ENCODE assay signal across 13 cellular contexts in the genomic region with DNA sequence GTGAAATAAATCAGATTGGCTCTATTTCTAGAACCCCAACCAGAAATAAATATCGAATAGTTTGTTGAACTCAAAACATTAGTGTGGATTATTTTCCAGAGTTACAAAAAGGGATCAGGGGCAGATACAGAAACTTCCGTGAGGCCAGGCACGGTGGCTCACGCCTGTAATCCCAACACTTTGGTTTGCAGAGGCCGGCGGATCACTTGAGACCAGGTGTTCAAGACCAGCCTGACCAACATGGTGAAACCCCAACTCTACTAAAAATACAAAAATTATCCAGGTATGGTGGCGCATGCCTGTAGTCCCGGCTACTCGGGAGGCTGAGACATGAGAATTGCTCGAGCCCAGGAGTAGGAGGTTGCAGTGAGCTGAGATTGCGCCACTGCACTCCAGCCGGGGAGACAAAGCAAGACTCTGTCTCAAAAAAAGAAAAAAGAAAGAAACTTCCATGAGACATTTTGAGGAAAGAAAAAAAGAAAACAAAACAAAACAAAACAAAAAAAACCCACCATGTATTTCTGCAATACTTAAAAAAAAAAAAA. TPM values are rescaled to one million over a fixed set of nuclear protein-coding genes. Genes with fewer than 3 reads are reported as not detected.
A peak's percentile ranks its signal among the peaks of the same experiment; 100 is the strongest.
DNase-seq lines count a peak whose midpoint lies in the region; ATAC-seq and TF ChIP-seq lines count a peak whose summit lies in the region.
"Had no signal": no experiment of that assay in that cellular context is flagged by ENCODE, and none has a peak within 500 bp of the region (broad histone marks: within the 10 kb centered on the region; RNA-seq: fewer than 3 reads in every experiment).

No MANE protein-coding gene starts in this region.

- no peak overlapping the region for H3K27ac Mint-ChIP-seq in activated naive CD8-positive, alpha-beta T cell treated with anti-CD3 and anti-CD28 coated beads, Interleukin-2, amount 50 U/mL, for 24 hours
- peak overlapping the region in 5 of 10 donors; percentile 11 to 88 (median 43) for H3K27ac Mint-ChIP-seq in naive thymus-derived CD8-positive, alpha-beta T cell

- H2AFZ ChIP-seq in HCT116 (ENCODE audit: low read depth, low read length, poor library complexity, severe bottlenecking): no peak overlapping the region

- H3K4me2 ChIP-seq in BLaER1: peak overlapping the region; percentile 92
- no peak overlapping the region for H3K4me2 ChIP-seq in HCT116 (ENCODE audit: low read length)

- intact Hi-C loops in HCT116 (cut with micrococcal nuclease): no loop called here

- POLR2A ChIA-PET in HCT116 (lab: Charles Lee): no interaction called here
- POLR2A ChIA-PET in naive thymus-derived CD8-positive, alpha-beta T cell (lab: Charles Lee): no interaction called here

- no peak overlapping the region for H3K27ac ChIP-seq in BLaER1
- no peak overlapping the region for H3K27ac ChIP-seq in HCT116 (ENCODE audit: low read depth, low read length)
- H3K27ac ChIP-seq: SJSA1 had no signal

- RAD21 ChIA-PET in HCT116 (lab: Charles Lee; ENCODE audit: low non-redundant PET in 1 of 2, low total read pairs in 2 of 2, uncharacterized antibody in 2 of 2, unreplicated experiment in 2 of 2): no interaction called here

- H3K4me1 Mint-ChIP-seq in activated naive CD8-positive, alpha-beta T cell treated with anti-CD3 and anti-CD28 coated beads, Interleukin-2, amount 50 U/mL, for 24 hours: peaks cover 28% of the 10 kb centered on the region
- H3K4me1 Mint-ChIP-seq in naive thymus-derived CD8-positive, alpha-beta T cell: peaks cover 13 to 51% (median 28%) of the 10 kb centered on the region in 4 donors

- H4K20me1 ChIP-seq in BLaER1 (peaks cover 17% of the 10 kb centered on the region), HCT116 (ENCODE audit: insufficient read depth) (no peaks in the 10 kb centered on the region)

- no peak for TF ChIP-seq CTCF in HCT116 (IDR thresholded peaks at IDR 0.05 in 2 of 3, conservative IDR thresholded peaks at IDR 0.05 in 1 of 3; ENCODE audit: borderline replicate concordance in 1 of 3, insufficient read depth in 1 of 3, low read depth in 2 of 3, low read length in 2 of 3)

- TF ChIP-seq RAD21 in HCT116 (IDR thresholded peaks at IDR 0.05; ENCODE audit: low read depth): no peak

- DNase-seq in HCT116 (ENCODE audit: low read depth, low spot score) (no peak), cerebellar cortex (ENCODE audit: low spot score) (no peak), SKM-1 (lab: John Stamatoyannopoulos, UW; ENCODE audit: unreplicated experiment) (no peak)
- DNase-seq in activated naive CD8-positive, alpha-beta T cell treated with anti-CD3 and anti-CD28 coated beads, Interleukin-2, amount 50 U/mL, for 24 hours: no peak
- no peak for DNase-seq in naive thymus-derived CD8-positive, alpha-beta T cell
- DNase-seq: COR-L47; MV-4-11; NCI-H526 treated with DMSO at 0.1 percent for 48 hours; stimulated activated CD4-positive, alpha-beta T cell treated with anti-CD3 and anti-CD28 coated beads, Interleukin-2, amount 100 ng/mL, for 48 hours had no signal

- H3K4me1 ChIP-seq in BLaER1: peaks cover 20% of the 10 kb centered on the region
- H3K4me1 ChIP-seq in HCT116 (ENCODE audit: control insufficient read depth in 1 of 2, insufficient read depth in 2 of 2, low read length in 2 of 2): peaks cover 13 to 26% of the 10 kb centered on the region in 2 experiments; a peak in 3 of 4 replicates

- H3K4me3 ChIP-seq in BLaER1 (no peak overlapping the region), HCT116 (replicated peaks in 1 of 2; ENCODE audit: low read depth in 1 of 2, low read length in 2 of 2) (no peak overlapping the region)
- H3K4me3 ChIP-seq: SJSA1 had no signal

- peaks cover 3% of the 10 kb centered on the region for H3K27me3 Mint-ChIP-seq in activated naive CD8-positive, alpha-beta T cell treated with anti-CD3 and anti-CD28 coated beads, Interleukin-2, amount 50 U/mL, for 24 hours
- peaks cover 0 to 2% (median 0%) of the 10 kb centered on the region in 5 donors for H3K27me3 Mint-ChIP-seq in naive thymus-derived CD8-positive, alpha-beta T cell

- TSS peak; percentile 61 for BruUV-seq in HCT116 (replicated peaks; lab: Mats Ljungman, UMichigan)

- CTCF ChIA-PET in HCT116 (lab: Charles Lee): no interaction called here

- H3K36me3 ChIP-seq in BLaER1 (peaks cover 49% of the 10 kb centered on the region), HCT116 (ENCODE audit: control insufficient read depth in 1 of 2, insufficient read depth in 2 of 2, low read length in 2 of 2) (peaks cover 12 to 31% of the 10 kb centered on the region in 2 experiments)

- H3K27me3 ChIP-seq in BLaER1 (no peaks in the 10 kb centered on the region), HCT116 (ENCODE audit: insufficient read depth, low read length) (no peaks in the 10 kb centered on the region)
- H3K27me3 ChIP-seq: SJSA1 had no signal

- H3K36me3 Mint-ChIP-seq in activated naive CD8-positive, alpha-beta T cell treated with anti-CD3 and anti-CD28 coated beads, Interleukin-2, amount 50 U/mL, for 24 hours (ENCODE audit: low read depth): peaks cover 38% of the 10 kb centered on the region
- peaks cover 4 to 43% (median 22%) of the 10 kb centered on the region in 3 donors for H3K36me3 Mint-ChIP-seq in naive thymus-derived CD8-positive, alpha-beta T cell

- no peak for ATAC-seq in HCT116
- ATAC-seq in activated naive CD8-positive, alpha-beta T cell treated with anti-CD3 and anti-CD28 coated beads, Interleukin-2, amount 50 U/mL, for 24 hours: no peak
- ATAC-seq in naive thymus-derived CD8-positive, alpha-beta T cell: no peak
- ATAC-seq in GM21619 (IDR thresholded peaks at IDR 0.05; ENCODE audit: unreplicated experiment): no peak
- no peak for ATAC-seq in GM21576 (IDR thresholded peaks at IDR 0.05; ENCODE audit: unreplicated experiment)

- no peak overlapping the region for H3K9ac ChIP-seq in BLaER1
- no peak overlapping the region for H3K9ac ChIP-seq in HCT116 (ENCODE audit: low read length)

- H3K4me3 Mint-ChIP-seq in activated naive CD8-positive, alpha-beta T cell treated with anti-CD3 and anti-CD28 coated beads, Interleukin-2, amount 50 U/mL, for 24 hours: peak overlapping the region; percentile 94
- H3K4me3 Mint-ChIP-seq in naive thymus-derived CD8-positive, alpha-beta T cell: peak overlapping the region; percentile 65 to 97 (median 94)

- no peaks in the 10 kb centered on the region for H3K9me3 Mint-ChIP-seq in activated naive CD8-positive, alpha-beta T cell treated with anti-CD3 and anti-CD28 coated beads, Interleukin-2, amount 50 U/mL, for 24 hours
- no peaks in the 10 kb centered on the region for H3K9me3 Mint-ChIP-seq in naive thymus-derived CD8-positive, alpha-beta T cell

- no peak for TF ChIP-seq POLR2A in HCT116 (IDR thresholded peaks at IDR 0.05; ENCODE audit: borderline replicate concordance, extremely low read depth, insufficient read depth, insufficient read length)

- H3K9me3 ChIP-seq in BLaER1 (peaks cover 28% of the 10 kb centered on the region), HCT116 (ENCODE audit: control insufficient read depth in 1 of 2, insufficient read depth in 1 of 2, low read depth in 1 of 2, low read length in 2 of 2) (no peaks in the 10 kb centered on the region)
- H3K9me3 ChIP-seq: SJSA1 had no signal

- H3K79me2 ChIP-seq in HCT116 (ENCODE audit: insufficient read depth, low read length): peaks cover 31% of the 10 kb centered on the region

- H3K9me2 ChIP-seq in HCT116 (ENCODE audit: insufficient read depth): no peaks in the 10 kb centered on the region

TF ChIP-seq in HCT116, 20 proteins besides CTCF, POLR2A, EP300 and RAD21 (continues in another document):
- TF ChIP-seq CEBPB (IDR thresholded peaks at IDR 0.05; ENCODE audit: low read depth): no peak
- TF ChIP-seq SP1 (IDR thresholded peaks at IDR 0.05; ENCODE audit: low read depth): no peak
- no peak for TF ChIP-seq POLR2AphosphoS5 (IDR thresholded peaks at IDR 0.05; ENCODE audit: low read depth, low read length)
- no peak for TF ChIP-seq TCF7L2 (IDR thresholded peaks at IDR 0.05; ENCODE audit: borderline replicate concordance, extremely low read depth, insufficient read depth, insufficient read length)
- TF ChIP-seq, protein P1, sequence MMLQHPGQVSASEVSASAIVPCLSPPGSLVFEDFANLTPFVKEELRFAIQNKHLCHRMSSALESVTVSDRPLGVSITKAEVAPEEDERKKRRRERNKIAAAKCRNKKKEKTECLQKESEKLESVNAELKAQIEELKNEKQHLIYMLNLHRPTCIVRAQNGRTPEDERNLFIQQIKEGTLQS (IDR thresholded peaks at IDR 0.05): no peak
- no peak for TF ChIP-seq ZFX (IDR thresholded peaks at IDR 0.05)
- no peak for TF ChIP-seq ELF1 (IDR thresholded peaks at IDR 0.05; ENCODE audit: borderline replicate concordance, low read depth)
- TF ChIP-seq JUND (IDR thresholded peaks at IDR 0.05): no peak
- no peak for TF ChIP-seq SRF (IDR thresholded peaks at IDR 0.05; ENCODE audit: low read depth)
- no peak for TF ChIP-seq SIN3A (IDR thresholded peaks at IDR 0.05; ENCODE audit: low read depth)
- no peak for TF ChIP-seq ZNF274 (IDR thresholded peaks at IDR 0.05; ENCODE audit: low read depth, low read length)
- TF ChIP-seq EZH2 (IDR thresholded peaks at IDR 0.05): no peak
- TF ChIP-seq, protein P2, sequence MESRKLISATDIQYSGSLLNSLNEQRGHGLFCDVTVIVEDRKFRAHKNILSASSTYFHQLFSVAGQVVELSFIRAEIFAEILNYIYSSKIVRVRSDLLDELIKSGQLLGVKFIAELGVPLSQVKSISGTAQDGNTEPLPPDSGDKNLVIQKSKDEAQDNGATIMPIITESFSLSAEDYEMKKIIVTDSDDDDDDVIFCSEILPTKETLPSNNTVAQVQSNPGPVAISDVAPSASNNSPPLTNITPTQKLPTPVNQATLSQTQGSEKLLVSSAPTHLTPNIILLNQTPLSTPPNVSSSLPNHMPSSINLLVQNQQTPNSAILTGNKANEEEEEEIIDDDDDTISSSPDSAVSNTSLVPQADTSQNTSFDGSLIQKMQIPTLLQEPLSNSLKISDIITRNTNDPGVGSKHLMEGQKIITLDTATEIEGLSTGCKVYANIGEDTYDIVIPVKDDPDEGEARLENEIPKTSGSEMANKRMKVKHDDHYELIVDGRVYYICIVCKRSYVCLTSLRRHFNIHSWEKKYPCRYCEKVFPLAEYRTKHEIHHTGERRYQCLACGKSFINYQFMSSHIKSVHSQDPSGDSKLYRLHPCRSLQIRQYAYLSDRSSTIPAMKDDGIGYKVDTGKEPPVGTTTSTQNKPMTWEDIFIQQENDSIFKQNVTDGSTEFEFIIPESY (IDR thresholded peaks at IDR 0.05; ENCODE audit: extremely low read depth, insufficient replicate concordance, low read length): no peak
- TF ChIP-seq, protein P3, sequence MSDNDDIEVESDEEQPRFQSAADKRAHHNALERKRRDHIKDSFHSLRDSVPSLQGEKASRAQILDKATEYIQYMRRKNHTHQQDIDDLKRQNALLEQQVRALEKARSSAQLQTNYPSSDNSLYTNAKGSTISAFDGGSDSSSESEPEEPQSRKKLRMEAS (IDR thresholded peaks at IDR 0.05): no peak
- TF ChIP-seq EGR1 (IDR thresholded peaks at IDR 0.05; ENCODE audit: low read depth): no peak
- no peak for TF ChIP-seq FOSL1 (IDR thresholded peaks at IDR 0.05; ENCODE audit: low read depth)

RNA-seq across cellular contexts. Expression of a gene that starts 2.1 kb away (rescaled TPM):
- 45.5 TPM for total RNA-seq in HCT116 (2021; ENCODE audit: unreplicated experiment)
- polyA plus RNA-seq in HCT116 (2012): 36.7 and 43.3 TPM in 2 replicates
- total RNA-seq in naive thymus-derived CD8-positive, alpha-beta T cell: 10 to 100 TPM; 50.2 to 53.3 TPM
- 10 to 100 TPM; 46.9 to 54.9 (median 48.6) TPM for polyA plus RNA-seq in naive thymus-derived CD8-positive, alpha-beta T cell
